In the genomic region with DNA sequence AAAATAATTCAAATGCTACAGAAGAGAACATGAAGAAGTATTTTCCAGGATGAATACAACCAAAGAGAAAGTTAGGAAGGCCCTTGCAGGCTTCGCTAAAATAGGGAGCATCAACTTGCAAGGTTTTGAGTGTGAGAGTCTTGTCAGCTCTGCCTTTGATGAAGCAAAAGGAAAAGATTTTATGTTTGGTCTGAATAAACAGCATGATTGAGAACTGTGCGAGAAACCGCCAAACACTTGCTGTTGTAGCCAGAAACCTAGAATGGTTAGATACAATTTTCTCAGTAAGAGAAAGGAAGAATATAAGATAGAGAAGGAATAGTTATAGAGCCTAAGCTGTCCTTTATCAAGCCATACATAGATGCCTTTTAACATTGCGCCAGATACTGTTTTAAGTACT, we compare ENCODE assay signal across 34 cellular contexts.
"Had no signal": no experiment of that assay in that cellular context is flagged by ENCODE, and none has a peak within 500 bp of the region (broad histone marks: within the 10 kb centered on the region; RNA-seq: fewer than 3 reads in every experiment).

No MANE protein-coding gene starts in this region.

- H3K9me3 ChIP-seq: adrenal gland, body of pancreas had no signal

- DNase-seq: activated B cell treated with CpG ODN at 0.5 μM for 24 hours; activated CD4-positive, alpha-beta memory T cell treated with anti-CD3 and anti-CD28 coated beads, Interleukin-2, amount 10 ng/mL, durations not matched to agents 7 days and 5 days; activated CD4-positive, alpha-beta T cell treated with anti-CD3 and anti-CD28 coated beads for 48 hours; activated CD4-positive, alpha-beta T cell treated with anti-CD3 and anti-CD28 coated beads, Interleukin-2, amount 10 ng/mL, durations not matched to agents 7 days and 5 days; activated CD4-positive, alpha-beta T cell treated with anti-CD3 and anti-CD28 coated beads, Interleukin-2, amount 50 U/mL, for 48 hours; activated CD4-positive, CD25-positive, alpha-beta regulatory T cell treated with anti-CD3 and anti-CD28 coated beads, Interleukin-2, amount 50 U/mL, for 72 hours; activated CD8-positive, alpha-beta memory T cell treated with anti-CD3 and anti-CD28 coated beads for 24 hours; activated CD8-positive, alpha-beta memory T cell treated with anti-CD3 and anti-CD28 coated beads, Interleukin-2, amount 10 ng/mL, durations not matched to agents 7 days and 5 days; activated CD8-positive, alpha-beta memory T cell treated with anti-CD3 and anti-CD28 coated beads, Interleukin-2, amount 50 U/mL, for 48 hours; activated CD8-positive, alpha-beta T cell treated with anti-CD3 and anti-CD28 coated beads, Interleukin-2, amount 10 ng/mL, durations not matched to agents 7 days and 5 days; activated effector memory CD4-positive, alpha-beta T cell treated with anti-CD3 and anti-CD28 coated beads, Interleukin-2, amount 50 U/mL, for 16 hours; activated gamma-delta T cell treated with Interleukin-2 at 50 U/mL for 16 hours; activated naive CD4-positive, alpha-beta T cell; activated naive CD4-positive, alpha-beta T cell treated with anti-CD3 and anti-CD28 coated beads for 36 hours; activated naive CD4-positive, alpha-beta T cell treated with anti-CD3 and anti-CD28 coated beads, Interleukin-2, amount 50 U/mL, for 16 hours; activated naive CD8-positive, alpha-beta T cell treated with anti-CD3 and anti-CD28 coated beads for 36 hours; activated T-cell treated with anti-CD3 and anti-CD28 coated beads, Interleukin-2, amount 50 U/mL, for 24 hours; activated T-cell treated with anti-CD3 and anti-CD28 coated beads, Interleukin-2, amount 50 U/mL, for 48 hours; adrenal gland; amniotic stem cell; aorta; body of pancreas; brain microvascular endothelial cell; central memory CD4-positive, alpha-beta T cell; T-helper 1 cell; T-helper 2 cell; T-helper 9 cell had no signal

- H3K4me3 ChIP-seq: adrenal gland, body of pancreas, breast epithelium had no signal

- H3K27me3 ChIP-seq: adrenal gland, body of pancreas, brain microvascular endothelial cell, breast epithelium had no signal

- H3K4me1 Mint-ChIP-seq: activated CD4-positive, alpha-beta memory T cell treated with anti-CD3 and anti-CD28 coated beads, Interleukin-2, amount 10 ng/mL, durations not matched to agents 7 days and 5 days; activated CD8-positive, alpha-beta memory T cell treated with anti-CD3 and anti-CD28 coated beads, Interleukin-2, amount 10 ng/mL, durations not matched to agents 7 days and 5 days; activated naive CD8-positive, alpha-beta T cell treated with anti-CD3 and anti-CD28 coated beads for 36 hours; activated T-helper 17 cell treated with anti-CD3 and anti-CD28 coated beads, Interleukin-2, amount 50 U/mL, for 72 hours had no signal

- H3K27me3 Mint-ChIP-seq: activated B cell treated with CpG ODN at 0.5 μM for 24 hours; activated CD4-positive, alpha-beta memory T cell treated with anti-CD3 and anti-CD28 coated beads, Interleukin-2, amount 10 ng/mL, durations not matched to agents 7 days and 5 days; activated CD4-positive, alpha-beta T cell treated with anti-CD3 and anti-CD28 coated beads, Interleukin-2, amount 10 ng/mL, durations not matched to agents 7 days and 5 days; activated CD8-positive, alpha-beta memory T cell treated with anti-CD3 and anti-CD28 coated beads, Interleukin-2, amount 10 ng/mL, durations not matched to agents 7 days and 5 days; activated naive CD8-positive, alpha-beta T cell treated with anti-CD3 and anti-CD28 coated beads for 36 hours; activated T-cell treated with anti-CD3 and anti-CD28 coated beads, Interleukin-2, amount 50 U/mL, for 24 hours; activated T-helper 17 cell treated with anti-CD3 and anti-CD28 coated beads, Interleukin-2, amount 50 U/mL, for 72 hours had no signal

- H3K36me3 ChIP-seq: adrenal gland, brain microvascular endothelial cell, breast epithelium had no signal

- ATAC-seq: activated CD8-positive, alpha-beta memory T cell treated with anti-CD3 and anti-CD28 coated beads, Interleukin-2, amount 10 ng/mL, durations not matched to agents 7 days and 5 days; activated CD8-positive, alpha-beta T cell treated with anti-CD3 and anti-CD28 coated beads, Interleukin-2, amount 10 ng/mL, durations not matched to agents 7 days and 5 days; activated naive CD4-positive, alpha-beta T cell treated with anti-CD3 and anti-CD28 coated beads, Interleukin-2, amount 50 U/mL, for 72 hours; activated T-helper 17 cell treated with anti-CD3 and anti-CD28 coated beads, Interleukin-2, amount 50 U/mL, for 72 hours; body of pancreas had no signal

- H3K4me3 Mint-ChIP-seq: activated B cell treated with CpG ODN at 0.5 μM for 24 hours; activated CD4-positive, alpha-beta memory T cell treated with anti-CD3 and anti-CD28 coated beads, Interleukin-2, amount 10 ng/mL, durations not matched to agents 7 days and 5 days; activated CD4-positive, alpha-beta T cell treated with anti-CD3 and anti-CD28 coated beads, Interleukin-2, amount 10 ng/mL, durations not matched to agents 7 days and 5 days; activated CD8-positive, alpha-beta memory T cell treated with anti-CD3 and anti-CD28 coated beads, Interleukin-2, amount 10 ng/mL, durations not matched to agents 7 days and 5 days; activated CD8-positive, alpha-beta T cell treated with anti-CD3 and anti-CD28 coated beads, Interleukin-2, amount 10 ng/mL, durations not matched to agents 7 days and 5 days; activated naive CD4-positive, alpha-beta T cell treated with anti-CD3 and anti-CD28 coated beads for 36 hours; activated naive CD8-positive, alpha-beta T cell treated with anti-CD3 and anti-CD28 coated beads for 36 hours; activated T-cell treated with anti-CD3 and anti-CD28 coated beads, Interleukin-2, amount 50 U/mL, for 24 hours; activated T-helper 1 cell treated with anti-CD3 and anti-CD28 coated beads, Interleukin-12 subunit alpha, Interleukin-12 subunit beta, Interleukin-2, Interleukin-4 antibody, amounts not matched to agents 30 ng/mL and 10 ng/mL and 1 ng/mL, durations not matched to agents 14 hours and 24 hours and 36 hours; activated T-helper 17 cell treated with anti-CD3 and anti-CD28 coated beads, Interleukin-2, amount 50 U/mL, for 72 hours; T-helper 1 cell treated with Interleukin-12 subunit alpha and Interleukin-12 subunit beta and Interleukin-4 antibody, amounts not matched to agents 30 μg/mL and 1 μg/mL, for 36 hours; T-helper 2 cell treated with Interferon-gamma antibody and Interleukin-4, amounts not matched to agents 5 μg/mL and 100 μg/mL, for 36 hours had no signal

- H3K36me3 Mint-ChIP-seq: activated CD8-positive, alpha-beta memory T cell treated with anti-CD3 and anti-CD28 coated beads, Interleukin-2, amount 10 ng/mL, durations not matched to agents 7 days and 5 days; activated naive CD8-positive, alpha-beta T cell treated with anti-CD3 and anti-CD28 coated beads for 36 hours had no signal

- H3K27ac ChIP-seq: body of pancreas, brain microvascular endothelial cell, breast epithelium, VCaP had no signal

- H3K27ac Mint-ChIP-seq: activated B cell treated with CpG ODN at 0.5 μM for 24 hours; activated CD4-positive, alpha-beta memory T cell treated with anti-CD3 and anti-CD28 coated beads, Interleukin-2, amount 10 ng/mL, durations not matched to agents 7 days and 5 days; activated CD4-positive, alpha-beta T cell treated with anti-CD3 and anti-CD28 coated beads, Interleukin-2, amount 10 ng/mL, durations not matched to agents 7 days and 5 days; activated CD8-positive, alpha-beta memory T cell treated with anti-CD3 and anti-CD28 coated beads, Interleukin-2, amount 10 ng/mL, durations not matched to agents 7 days and 5 days; activated CD8-positive, alpha-beta T cell treated with anti-CD3 and anti-CD28 coated beads, Interleukin-2, amount 10 ng/mL, durations not matched to agents 7 days and 5 days; activated naive CD4-positive, alpha-beta T cell treated with anti-CD3 and anti-CD28 coated beads for 36 hours; activated naive CD4-positive, alpha-beta T cell treated with anti-CD3 and anti-CD28 coated beads, Interleukin-2, amount 50 U/mL, for 72 hours; activated naive CD8-positive, alpha-beta T cell treated with anti-CD3 and anti-CD28 coated beads for 36 hours; activated T-cell treated with anti-CD3 and anti-CD28 coated beads, Interleukin-2, amount 50 U/mL, for 24 hours; activated T-helper 1 cell treated with anti-CD3 and anti-CD28 coated beads, Interleukin-12 subunit alpha, Interleukin-12 subunit beta, Interleukin-2, Interleukin-4 antibody, amounts not matched to agents 30 ng/mL and 10 ng/mL and 1 ng/mL, durations not matched to agents 14 hours and 24 hours and 36 hours; activated T-helper 17 cell treated with anti-CD3 and anti-CD28 coated beads, Interleukin-2, amount 50 U/mL, for 72 hours; T-helper 1 cell treated with Interleukin-12 subunit alpha and Interleukin-12 subunit beta and Interleukin-4 antibody, amounts not matched to agents 30 μg/mL and 1 μg/mL, for 36 hours; T-helper 2 cell treated with Interferon-gamma antibody and Interleukin-4, amounts not matched to agents 5 μg/mL and 100 μg/mL, for 36 hours had no signal

- H3K9me3 Mint-ChIP-seq: activated CD4-positive, alpha-beta T cell treated with anti-CD3 and anti-CD28 coated beads, Interleukin-2, amount 10 ng/mL, durations not matched to agents 7 days and 5 days; activated naive CD4-positive, alpha-beta T cell treated with anti-CD3 and anti-CD28 coated beads for 36 hours; activated naive CD4-positive, alpha-beta T cell treated with anti-CD3 and anti-CD28 coated beads, Interleukin-2, amount 50 U/mL, for 72 hours; activated naive CD8-positive, alpha-beta T cell treated with anti-CD3 and anti-CD28 coated beads for 36 hours; activated T-helper 1 cell treated with anti-CD3 and anti-CD28 coated beads, Interleukin-12 subunit alpha, Interleukin-12 subunit beta, Interleukin-2, Interleukin-4 antibody, amounts not matched to agents 30 ng/mL and 10 ng/mL and 1 ng/mL, durations not matched to agents 14 hours and 24 hours and 36 hours; T-helper 1 cell treated with Interleukin-12 subunit alpha and Interleukin-12 subunit beta and Interleukin-4 antibody, amounts not matched to agents 30 μg/mL and 1 μg/mL, for 36 hours; T-helper 2 cell treated with Interferon-gamma antibody and Interleukin-4, amounts not matched to agents 5 μg/mL and 100 μg/mL, for 36 hours had no signal

- H3K4me1 ChIP-seq: breast epithelium had no signal
